9 cellular contexts compared by ENCODE assay signal in the genomic region with DNA sequence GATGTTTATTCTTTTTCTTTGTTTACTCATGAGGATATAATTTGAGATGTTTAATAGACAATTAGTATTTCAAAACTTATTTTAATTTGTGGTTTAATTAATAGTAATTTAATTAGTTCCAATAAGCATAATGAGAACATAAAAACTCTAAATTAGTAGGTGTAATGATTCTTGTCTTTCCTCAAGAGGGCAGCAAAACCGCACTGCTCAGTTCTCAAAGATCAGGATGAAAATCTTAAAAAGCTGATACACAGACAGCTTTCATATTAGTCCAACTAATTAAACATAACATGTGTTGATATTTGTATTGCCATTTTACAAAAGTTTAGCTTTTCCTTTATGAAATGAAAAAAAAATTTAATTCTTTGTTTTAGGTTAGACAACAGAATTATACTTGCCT.
DNase-seq lines count a peak whose midpoint lies in the region; ATAC-seq and TF ChIP-seq lines count a peak whose summit lies in the region.
"Had no signal": no experiment of that assay in that cellular context is flagged by ENCODE, and none has a peak within 500 bp of the region (broad histone marks: within the 10 kb centered on the region; RNA-seq: fewer than 3 reads in every experiment).

No MANE protein-coding gene starts in this region.

- 19 to 38% (median 28%) methylated on average over 1 of the region's 1 CpG for WGBS in adrenal gland, 4 donors

- no peaks in the 10 kb centered on the region for H3K79me2 ChIP-seq in DND-41 (ENCODE audit: insufficient read depth, low read length)

- no peak overlapping the region for H3K27ac Mint-ChIP-seq in activated T-helper 17 cell treated with anti-CD3 and anti-CD28 coated beads, Interleukin-2, amount 50 U/mL, for 72 hours

- H2AFZ ChIP-seq in DND-41 (ENCODE audit: low read depth, low read length), result no peak overlapping the region

- TF ChIP-seq CTCF in DND-41 (IDR thresholded peaks at IDR 0.05; ENCODE audit: borderline replicate concordance, extremely low read depth, low read length, poor library complexity, severe bottlenecking) (peak; percentile 45), NB4 (IDR thresholded peaks at IDR 0.05; ENCODE audit: low read depth, low read length) (peak; percentile 23), adrenal gland (IDR thresholded peaks at IDR 0.05) (peak; percentile 16 to 56 (median 34))

- H3K4me3 ChIP-seq in DND-41 (ENCODE audit: low read depth in 1 of 2, low read length in 2 of 2) (no peak overlapping the region), NB4 (ENCODE audit: low read depth, low read length) (no peak overlapping the region), adrenal gland (no peak overlapping the region)
- H3K4me3 ChIP-seq: skin epidermis had no signal

- no peaks in the 10 kb centered on the region for H3K36me3 ChIP-seq in DND-41 (ENCODE audit: insufficient read depth, low read length)
- no peaks in the 10 kb centered on the region for H3K36me3 ChIP-seq in adrenal gland (replicated peaks in 1 of 2)

- intact Hi-C loops in adrenal gland (cut with DNase I), result no loop called here

- H3K4me1 Mint-ChIP-seq in activated T-helper 17 cell treated with anti-CD3 and anti-CD28 coated beads, Interleukin-2, amount 50 U/mL, for 72 hours, result no peaks in the 10 kb centered on the region

- H3K4me1 ChIP-seq in DND-41 (ENCODE audit: insufficient read depth, low read length), result no peaks in the 10 kb centered on the region
- H3K4me1 ChIP-seq in adrenal gland (replicated peaks in 1 of 2), result no peaks in the 10 kb centered on the region

- TF ChIP-seq POLR2A in NB4 (IDR thresholded peaks at IDR 0.05; ENCODE audit: extremely low read depth, insufficient read length) (no peak), adrenal gland (IDR thresholded peaks at IDR 0.05) (no peak)

- no peak overlapping the region for H3K4me3 Mint-ChIP-seq in activated T-helper 17 cell treated with anti-CD3 and anti-CD28 coated beads, Interleukin-2, amount 50 U/mL, for 72 hours

- H3K27ac ChIP-seq in DND-41 (ENCODE audit: low read length) (no peak overlapping the region), adrenal gland (no peak overlapping the region)
- H3K27ac ChIP-seq: skin epidermis had no signal

- ATAC-seq in DND-41 (ENCODE audit: insufficient read depth, low read depth), result no peak
- no peak for ATAC-seq in activated T-helper 17 cell treated with anti-CD3 and anti-CD28 coated beads, Interleukin-2, amount 50 U/mL, for 72 hours (replicated peaks)
- no peak for ATAC-seq in HG03378 (IDR thresholded peaks at IDR 0.05; ENCODE audit: unreplicated experiment)

- peaks cover under 1% of the 10 kb centered on the region for H3K9me3 Mint-ChIP-seq in activated T-helper 17 cell treated with anti-CD3 and anti-CD28 coated beads, Interleukin-2, amount 50 U/mL, for 72 hours

- H3K36me3 Mint-ChIP-seq in activated T-helper 17 cell treated with anti-CD3 and anti-CD28 coated beads, Interleukin-2, amount 50 U/mL, for 72 hours (ENCODE audit: low read depth), result no peaks in the 10 kb centered on the region

- H3K9me3 ChIP-seq in DND-41 (ENCODE audit: insufficient read depth, low read length, severe bottlenecking), result no peaks in the 10 kb centered on the region
- no peaks in the 10 kb centered on the region for H3K9me3 ChIP-seq in adrenal gland (replicated peaks in 1 of 3)

- H3K9ac ChIP-seq in DND-41 (ENCODE audit: low read depth, low read length), result no peak overlapping the region

- H4K20me1 ChIP-seq in DND-41 (ENCODE audit: insufficient read depth, low read length), result no peaks in the 10 kb centered on the region

- no peak for DNase-seq in DND-41
- peak; percentile 20 for DNase-seq in NB4 (ENCODE audit: low read depth)
- peak in 3 of 7 donors; percentile 10 to 21 (median 20) for DNase-seq in adrenal gland
- peak; percentile 58 for DNase-seq in medulla oblongata (ENCODE audit: extremely low spot score)
- DNase-seq in OCI-M2 (lab: John Stamatoyannopoulos, UW; ENCODE audit: unreplicated experiment), result no peak
- DNase-seq in NCI-H146 (lab: John Stamatoyannopoulos, UW), result no peak

- H3K27me3 Mint-ChIP-seq in activated T-helper 17 cell treated with anti-CD3 and anti-CD28 coated beads, Interleukin-2, amount 50 U/mL, for 72 hours, result no peaks in the 10 kb centered on the region

- H3K4me2 ChIP-seq in DND-41 (ENCODE audit: insufficient read depth, low read length), result no peak overlapping the region

- H3K27me3 ChIP-seq in DND-41 (ENCODE audit: insufficient read depth, low read length, poor library complexity) (no peaks in the 10 kb centered on the region), adrenal gland (no peaks in the 10 kb centered on the region)

Comparison
In these comparisons a context has a peak if more than half of its experiments do, and no peak if none do; other contexts are left out.
1. DNase-seq: peak in NB4 (single experiment) and medulla oblongata (single experiment); none in DND-41 (single experiment), OCI-M2 (single experiment) and NCI-H146 (single experiment).
2. Peak in every context shown above with its lines, with median percentiles within 50 percentile points of each other: CTCF ChIP-seq.